In the genomic region with DNA sequence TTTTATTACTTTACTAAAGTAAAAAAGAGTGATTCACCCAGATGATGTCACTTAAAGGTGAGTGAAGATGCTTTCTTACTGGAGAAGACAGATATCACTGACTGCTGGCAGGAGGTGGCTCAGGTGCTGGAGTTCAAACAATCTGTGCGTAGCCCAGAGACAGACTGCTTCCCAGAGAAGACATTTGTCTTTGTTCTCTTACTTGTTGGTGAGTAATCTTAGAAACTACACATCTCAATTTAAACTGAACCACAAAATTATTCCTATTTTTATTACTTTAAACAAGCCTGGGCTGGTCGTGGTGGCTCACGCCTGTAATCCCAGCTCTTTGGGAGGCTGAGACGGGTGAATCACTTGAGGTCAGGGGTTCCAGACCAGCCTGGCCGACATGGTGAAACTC, we compare ENCODE assay signal across 17 cellular contexts.
DNase-seq lines count a peak whose midpoint lies in the region; TF ChIP-seq lines count a peak whose summit lies in the region.
"Had no signal": no experiment of that assay in that cellular context is flagged by ENCODE, and none has a peak within 500 bp of the region (broad histone marks: within the 10 kb centered on the region; RNA-seq: fewer than 3 reads in every experiment).

No MANE protein-coding gene starts in this region.

- DNase-seq in HT1080 (ENCODE audit: low read depth) (peak; percentile 30), NCI-H69 (lab: John Stamatoyannopoulos, UW) (peak; percentile 18), epithelial cell of esophagus (ENCODE audit: low read depth) (peak; percentile 66), caudate nucleus (lab: John Stamatoyannopoulos, UW) (no peak), NCI-H226 (no peak), H7 (no peak)
- no peak for DNase-seq in stimulated activated CD4-positive, alpha-beta T cell treated with anti-CD3 and anti-CD28 coated beads, Interleukin-1b, Interleukin-23, amount 100 ng/mL, for 48 hours
- DNase-seq: BE2C; CD4-positive, alpha-beta memory T cell; DMS153; DMS79 treated with DMSO at 0.1 percent for 48 hours; GF-D8; H9; KBM-7 had no signal

- H3K36me3 ChIP-seq in H7 (replicated peaks; ENCODE audit: control insufficient read depth, insufficient read depth, low read length), result no peaks in the 10 kb centered on the region

- H3K4me3 ChIP-seq in epithelial cell of esophagus (ENCODE audit: low read length), result no peak overlapping the region
- H3K4me3 ChIP-seq in H7 (ENCODE audit: insufficient read depth, low read depth, low read length), result no peak overlapping the region
- H3K4me3 ChIP-seq: A549, GM23338 had no signal

- no peak for TF ChIP-seq CTCF in epithelial cell of esophagus (IDR thresholded peaks at IDR 0.05; ENCODE audit: insufficient read depth, low read depth, low read length, missing control alignments)

- no peak overlapping the region for H3K27ac ChIP-seq in caudate nucleus (ENCODE audit: low read depth, low read length)
- H3K27ac ChIP-seq: A549, C4-2B had no signal

- no peaks in the 10 kb centered on the region for H3K27me3 ChIP-seq in H7 (ENCODE audit: control insufficient read depth, insufficient read depth, low read length)
- H3K27me3 ChIP-seq: BE2C had no signal

Comparison
In these comparisons a context has a peak if more than half of its experiments do, and no peak if none do; other contexts are left out.
1. DNase-seq: peak in HT1080 (single experiment), NCI-H69 (single experiment) and epithelial cell of esophagus (single experiment); none in stimulated activated CD4-positive, alpha-beta T cell treated with anti-CD3 and anti-CD28 coated beads, Interleukin-1b, Interleukin-23, amount 100 ng/mL, for 48 hours (single experiment), caudate nucleus (0 of 61), NCI-H226 (single experiment) and H7 (single experiment).